Comparison of ENCODE assay signal across 8 cellular contexts in genomic region chr14:70907996-70908917, GRCh38. TPM values are rescaled to one million over a fixed set of nuclear protein-coding genes. Genes with fewer than 3 reads are reported as not detected.
DNase-seq lines count a peak whose midpoint lies in the region; ATAC-seq and TF ChIP-seq lines count a peak whose summit lies in the region.

No MANE protein-coding gene starts in this region.

- no peaks in the 10 kb centered on the region for H3K27me3 Mint-ChIP-seq in natural killer cell treated with Interleukin-12 subunit alpha and Interleukin-12 subunit beta and Interleukin-15 and Interleukin-18, amount 100 ng/mL, for 72 hours

- H3K36me3 ChIP-seq in Panc1 (ENCODE audit: control insufficient read depth, insufficient read depth, low read length): peaks cover 2% of the 10 kb centered on the region; the same call in 1 of the 2 replicates
- no peaks in the 10 kb centered on the region for H3K36me3 ChIP-seq in thoracic aorta

- H3K4me3 ChIP-seq in Panc1 (ENCODE audit: low read depth in 2 of 2, low read length in 2 of 2) (peak overlapping the region; percentile 82 to 83), foreskin fibroblast (ENCODE audit: low read depth in 1 of 2, low read length in 2 of 2) (peak overlapping the region; percentile 77 to 87), thoracic aorta (peak overlapping the region; percentile 89)

- H3K4me1 ChIP-seq in Panc1 (ENCODE audit: control insufficient read depth, insufficient read depth, low read length) (peaks cover 10% of the 10 kb centered on the region), thoracic aorta (ENCODE audit: control insufficient read depth in 1 of 2, low read depth in 2 of 2) (peaks cover 38 to 43% of the 10 kb centered on the region in 2 donors)

- BruUV-seq in Panc1 (replicated peaks; lab: Mats Ljungman, UMichigan): no TSS peak

- H3K27me3 ChIP-seq in Panc1 (ENCODE audit: control insufficient read depth, insufficient read depth, low read length) (no peaks in the 10 kb centered on the region), thoracic aorta (replicated peaks; ENCODE audit: insufficient read depth) (no peaks in the 10 kb centered on the region)

- H3K9me3 Mint-ChIP-seq in natural killer cell treated with Interleukin-12 subunit alpha and Interleukin-12 subunit beta and Interleukin-15 and Interleukin-18, amount 100 ng/mL, for 72 hours: no peaks in the 10 kb centered on the region

- H3K4me3 Mint-ChIP-seq in natural killer cell treated with Interleukin-12 subunit alpha and Interleukin-12 subunit beta and Interleukin-15 and Interleukin-18, amount 100 ng/mL, for 72 hours: peak overlapping the region; percentile 91

- POLR2A ChIA-PET in Panc1 (lab: Charles Lee): interaction anchor here (0.6 kb wide), 1 partner anchor 267 kb away, joined by 6 read pairs; no protein-coding TSS in a partner anchor

- no peak for TF ChIP-seq CTCF in Panc1 (IDR thresholded peaks at IDR 0.05)
- no peak for TF ChIP-seq CTCF in foreskin fibroblast (IDR thresholded peaks at IDR 0.05; ENCODE audit: low read depth, low read length)
- no peak for TF ChIP-seq CTCF in thoracic aorta (IDR thresholded peaks at IDR 0.05)

- H3K36me3 Mint-ChIP-seq in natural killer cell treated with Interleukin-12 subunit alpha and Interleukin-12 subunit beta and Interleukin-15 and Interleukin-18, amount 100 ng/mL, for 72 hours: no peaks in the 10 kb centered on the region

- H3K4me1 Mint-ChIP-seq in natural killer cell treated with Interleukin-12 subunit alpha and Interleukin-12 subunit beta and Interleukin-15 and Interleukin-18, amount 100 ng/mL, for 72 hours (ENCODE audit: low read depth in 2 of 2): peaks cover 42 to 66% of the 10 kb centered on the region in 2 donors

- DNase-seq in ACHN (peak; percentile 48), Panc1 (ENCODE audit: low read depth, low spot score) (no peak), foreskin fibroblast (peak in 1 of 2 donors; percentile 77), thoracic aorta (ENCODE audit: low spot score) (no peak)
- DNase-seq in activated gamma-delta T cell treated with anti-CD3 and anti-CD28 coated beads, Interleukin-2, amount 50 U/mL, for 16 hours (ENCODE audit: low read depth): peak; percentile 48
- DNase-seq in natural killer cell treated with Interleukin-12 subunit alpha and Interleukin-12 subunit beta and Interleukin-15 and Interleukin-18, amount 100 ng/mL, for 72 hours (ENCODE audit: low spot score): peak; percentile 76

- intact Hi-C loops in Panc1 (cut with micrococcal nuclease; ENCODE audit: unreplicated experiment): loop anchor here (5.0 kb wide), 1 partner anchor 64 kb away; no protein-coding TSS in a partner anchor

- peak; percentile 29 for ATAC-seq in GM18907 (IDR thresholded peaks at IDR 0.05; ENCODE audit: unreplicated experiment)
- ATAC-seq in HG03108 (IDR thresholded peaks at IDR 0.05; ENCODE audit: unreplicated experiment): peak; percentile 13
- ATAC-seq in Panc1: peak; percentile 31
- ATAC-seq in natural killer cell treated with Interleukin-12 subunit alpha and Interleukin-12 subunit beta and Interleukin-15 and Interleukin-18, amount 100 ng/mL, for 72 hours: peak; percentile 57
- ATAC-seq in thoracic aorta (ENCODE audit: insufficient number of reproducible peaks, low FRiP score, low read depth): no peak

- CTCF ChIA-PET in Panc1 (lab: Charles Lee): interaction anchor here (0.9 kb wide), 1 partner anchor 90 kb away, joined by 3 read pairs; no protein-coding TSS in a partner anchor

- in situ Hi-C loops in ACHN (cut with HindIII; ENCODE audit: low pct_ligation_motif_present, low pct_unique_long_range_greater_than_20kb, low sequenced_read_pairs) (no loop called here), Panc1 (cut with HindIII; ENCODE audit: low pct_unique_long_range_greater_than_20kb, low sequenced_read_pairs) (no loop called here)

- H3K9me3 ChIP-seq in Panc1 (ENCODE audit: control insufficient read depth, insufficient read depth, low read depth, low read length) (no peaks in the 10 kb centered on the region), thoracic aorta (no peaks in the 10 kb centered on the region)

- peak overlapping the region; percentile 82 for H3K27ac ChIP-seq in Panc1 (ENCODE audit: low read length)
- H3K27ac ChIP-seq in thoracic aorta: peak overlapping the region; percentile 92 to 96

- peak overlapping the region; percentile 79 to 96 for H3K27ac Mint-ChIP-seq in natural killer cell treated with Interleukin-12 subunit alpha and Interleukin-12 subunit beta and Interleukin-15 and Interleukin-18, amount 100 ng/mL, for 72 hours

RNA-seq across cellular contexts. Expression of gene PCNX1, which starts 1.0 kb away (rescaled TPM):
- total RNA-seq in Panc1 (2021; ENCODE audit: unreplicated experiment): 30.5 TPM
- 18.8 TPM for polyA plus RNA-seq in Panc1 (2012; ENCODE audit: insufficient read length)
- 100 to 1,000 TPM in 1 of 2 donors, 10 to 100 TPM in 1; 81.7 to 156 TPM for total RNA-seq in natural killer cell treated with Interleukin-12 subunit alpha and Interleukin-12 subunit beta and Interleukin-15 and Interleukin-18, amount 100 ng/mL, for 72 hours
- 10 to 100 TPM; 52.3 to 85.9 TPM for total RNA-seq in thoracic aorta

Comparison
In these comparisons a context has a peak if more than half of its experiments do, and no peak if none do; other contexts are left out.
1. DNase-seq: peak in ACHN (single experiment), activated gamma-delta T cell treated with anti-CD3 and anti-CD28 coated beads, Interleukin-2, amount 50 U/mL, for 16 hours (single experiment) and natural killer cell treated with Interleukin-12 subunit alpha and Interleukin-12 subunit beta and Interleukin-15 and Interleukin-18, amount 100 ng/mL, for 72 hours (single experiment); none in Panc1 (single experiment) and thoracic aorta (single experiment).
2. Peak in every context shown above with its lines, with median percentiles within 50 percentile points of each other: H3K4me3 ChIP-seq.